3 cellular contexts compared by ENCODE assay signal in genomic region chr9:93808115-93809029, GRCh38.
TF ChIP-seq lines count a peak whose summit lies in the region.

No MANE protein-coding gene starts in this region.

TF ChIP-seq in SK-N-SH, 30 proteins besides CTCF, POLR2A, EP300 and RAD21 (continued from another document):
- no peak for TF ChIP-seq PBX3 (IDR thresholded peaks at IDR 0.05)
- no peak for TF ChIP-seq IRF3 (IDR thresholded peaks at IDR 0.05; ENCODE audit: low read depth, low read length)
- TF ChIP-seq TAF1 (IDR thresholded peaks at IDR 0.05; ENCODE audit: borderline replicate concordance, low read depth, low read length), result no peak
- TF ChIP-seq CHD2 (IDR thresholded peaks at IDR 0.05; ENCODE audit: low read length, partially characterized antibody), result no peak
- no peak for TF ChIP-seq FOXM1 (IDR thresholded peaks at IDR 0.05; ENCODE audit: low read depth)
- no peak for TF ChIP-seq RXRA (IDR thresholded peaks at IDR 0.05; ENCODE audit: borderline replicate concordance, low read depth)
- TF ChIP-seq NFIC (IDR thresholded peaks at IDR 0.05; ENCODE audit: borderline replicate concordance), result no peak

TF ChIP-seq in SK-N-SH treated with all-trans-retinoic acid at 6 μM for 48 hours, 23 proteins besides CTCF, POLR2A, EP300 and RAD21 (continued from another document):
- TF ChIP-seq TSHZ2 (CRISPR knock-in tag; IDR thresholded peaks at IDR 0.05), result no peak
- TF ChIP-seq CSDC2 (CRISPR knock-in tag; IDR thresholded peaks at IDR 0.05), result no peak
- TF ChIP-seq ZFP3 (CRISPR knock-in tag; IDR thresholded peaks at IDR 0.05), result no peak
- TF ChIP-seq, protein P1, sequence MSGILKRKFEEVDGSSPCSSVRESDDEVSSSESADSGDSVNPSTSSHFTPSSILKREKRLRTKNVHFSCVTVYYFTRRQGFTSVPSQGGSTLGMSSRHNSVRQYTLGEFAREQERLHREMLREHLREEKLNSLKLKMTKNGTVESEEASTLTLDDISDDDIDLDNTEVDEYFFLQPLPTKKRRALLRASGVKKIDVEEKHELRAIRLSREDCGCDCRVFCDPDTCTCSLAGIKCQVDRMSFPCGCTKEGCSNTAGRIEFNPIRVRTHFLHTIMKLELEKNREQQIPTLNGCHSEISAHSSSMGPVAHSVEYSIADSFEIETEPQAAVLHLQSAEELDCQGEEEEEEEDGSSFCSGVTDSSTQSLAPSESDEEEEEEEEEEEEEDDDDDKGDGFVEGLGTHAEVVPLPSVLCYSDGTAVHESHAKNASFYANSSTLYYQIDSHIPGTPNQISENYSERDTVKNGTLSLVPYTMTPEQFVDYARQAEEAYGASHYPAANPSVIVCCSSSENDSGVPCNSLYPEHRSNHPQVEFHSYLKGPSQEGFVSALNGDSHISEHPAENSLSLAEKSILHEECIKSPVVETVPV (CRISPR knock-in tag; IDR thresholded peaks at IDR 0.05), result no peak
- no peak for TF ChIP-seq ZNF565 (CRISPR knock-in tag; conservative IDR thresholded peaks at IDR 0.05; ENCODE audit: low read depth)
- no peak for TF ChIP-seq ZFP30 (CRISPR knock-in tag; IDR thresholded peaks at IDR 0.05)
- no peak for TF ChIP-seq ZC3H10 (CRISPR knock-in tag; IDR thresholded peaks at IDR 0.05)
- no peak for TF ChIP-seq OSR1 (CRISPR knock-in tag; IDR thresholded peaks at IDR 0.05)
TF ChIP-seq in SK-N-SH treated with all-trans-retinoic acid at 6 μM for 48 hours: peak in this region for 0.

TF ChIP-seq in K562, 482 proteins besides CTCF, POLR2A, EP300 and RAD21 (continued from another document and continues in another):
- TF ChIP-seq, protein P2, sequence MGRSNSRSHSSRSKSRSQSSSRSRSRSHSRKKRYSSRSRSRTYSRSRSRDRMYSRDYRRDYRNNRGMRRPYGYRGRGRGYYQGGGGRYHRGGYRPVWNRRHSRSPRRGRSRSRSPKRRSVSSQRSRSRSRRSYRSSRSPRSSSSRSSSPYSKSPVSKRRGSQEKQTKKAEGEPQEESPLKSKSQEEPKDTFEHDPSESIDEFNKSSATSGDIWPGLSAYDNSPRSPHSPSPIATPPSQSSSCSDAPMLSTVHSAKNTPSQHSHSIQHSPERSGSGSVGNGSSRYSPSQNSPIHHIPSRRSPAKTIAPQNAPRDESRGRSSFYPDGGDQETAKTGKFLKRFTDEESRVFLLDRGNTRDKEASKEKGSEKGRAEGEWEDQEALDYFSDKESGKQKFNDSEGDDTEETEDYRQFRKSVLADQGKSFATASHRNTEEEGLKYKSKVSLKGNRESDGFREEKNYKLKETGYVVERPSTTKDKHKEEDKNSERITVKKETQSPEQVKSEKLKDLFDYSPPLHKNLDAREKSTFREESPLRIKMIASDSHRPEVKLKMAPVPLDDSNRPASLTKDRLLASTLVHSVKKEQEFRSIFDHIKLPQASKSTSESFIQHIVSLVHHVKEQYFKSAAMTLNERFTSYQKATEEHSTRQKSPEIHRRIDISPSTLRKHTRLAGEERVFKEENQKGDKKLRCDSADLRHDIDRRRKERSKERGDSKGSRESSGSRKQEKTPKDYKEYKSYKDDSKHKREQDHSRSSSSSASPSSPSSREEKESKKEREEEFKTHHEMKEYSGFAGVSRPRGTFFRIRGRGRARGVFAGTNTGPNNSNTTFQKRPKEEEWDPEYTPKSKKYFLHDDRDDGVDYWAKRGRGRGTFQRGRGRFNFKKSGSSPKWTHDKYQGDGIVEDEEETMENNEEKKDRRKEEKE (IDR thresholded peaks at IDR 0.05; ENCODE audit: borderline replicate concordance in 1 of 2, control insufficient read depth in 1 of 2, low read depth in 2 of 2, low read length in 1 of 2), result no peak
- TF ChIP-seq HDAC8 (tag; IDR thresholded peaks at IDR 0.05) (no peak), NCOA1 (IDR thresholded peaks at IDR 0.05; ENCODE audit: low read depth) (peak; percentile 67; the same call in 1 of the 2 replicates), TEAD2 (tag; IDR thresholded peaks at IDR 0.05) (no peak), HCFC1 (IDR thresholded peaks at IDR 0.05; ENCODE audit: low read depth, low read length) (no peak), NCOR1 (IDR thresholded peaks at IDR 0.05) (peak; percentile 83), KDM1A (IDR thresholded peaks at IDR 0.05) (0 out of 4 replicates have a peak, but pooled peaks of 1 of the 2 experiments have one; percentile 46), ZKSCAN1 (IDR thresholded peaks at IDR 0.05; ENCODE audit: low read depth, low read length) (no peak), ASH1L (IDR thresholded peaks at IDR 0.05; ENCODE audit: borderline replicate concordance, low read depth, partially characterized antibody) (no peak), ZNF444 (CRISPR knock-in tag; IDR thresholded peaks at IDR 0.05) (no peak), CBFA2T2 (conservative IDR thresholded peaks at IDR 0.05) (peak; percentile 65), RFX1 (IDR thresholded peaks at IDR 0.05) (peak; percentile 67; the same call in 1 of the 2 replicates), ZNF324 (CRISPR knock-in tag; IDR thresholded peaks at IDR 0.05) (no peak), LARP7 (IDR thresholded peaks at IDR 0.05) (no peak), MBD1 (CRISPR knock-in tag; IDR thresholded peaks at IDR 0.05) (no peak), STAT5A (IDR thresholded peaks at IDR 0.05; ENCODE audit: borderline replicate concordance, low read length) (peak; percentile 79), NR2C1 (IDR thresholded peaks at IDR 0.05) (no peak), NR2C1 (tag; IDR thresholded peaks at IDR 0.05) (no peak), GABPB2 (CRISPR knock-in tag; conservative IDR thresholded peaks at IDR 0.05) (no peak), ARNT (IDR thresholded peaks at IDR 0.05) (no peak), FOS (IDR thresholded peaks at IDR 0.05; ENCODE audit: extremely low read depth, insufficient read length) (no peak), PRPF4 (IDR thresholded peaks at IDR 0.05; ENCODE audit: insufficient read depth, low read depth, low read length, poor library complexity, severe bottlenecking) (no peak), PCBP1 (IDR thresholded peaks at IDR 0.05; ENCODE audit: low read depth, low read length, poor library complexity, severe bottlenecking) (no peak), EP400 (IDR thresholded peaks at IDR 0.05) (no peak), LCOR (CRISPR knock-in tag; IDR thresholded peaks at IDR 0.05) (no peak), CGGBP1 (CRISPR knock-in tag; IDR thresholded peaks at IDR 0.05) (no peak), NFE2 (IDR thresholded peaks at IDR 0.05; ENCODE audit: low read depth) (no peak), MEF2D (tag; conservative IDR thresholded peaks at IDR 0.05; ENCODE audit: low read depth) (no peak), CTBP1 (IDR thresholded peaks at IDR 0.05; ENCODE audit: borderline replicate concordance) (no peak), SP1 (CRISPR knock-in tag; IDR thresholded peaks at IDR 0.05) (no peak), ZNF57 (CRISPR knock-in tag; IDR thresholded peaks at IDR 0.05) (no peak), STAG1 (CRISPR knock-in tag; IDR thresholded peaks at IDR 0.05; ENCODE audit: borderline replicate concordance) (no peak), ELK1 (CRISPR knock-in tag; IDR thresholded peaks at IDR 0.05) (no peak), ZNF280B (CRISPR knock-in tag; IDR thresholded peaks at IDR 0.05) (no peak), DMBX1 (CRISPR knock-in tag; IDR thresholded peaks at IDR 0.05; ENCODE audit: borderline replicate concordance) (no peak), NFATC3 (IDR thresholded peaks at IDR 0.05) (no peak), SAP30 (IDR thresholded peaks at IDR 0.05; ENCODE audit: borderline replicate concordance, insufficient read depth, low read depth, low read length, poor library complexity, severe bottlenecking) (no peak), WHSC1 (IDR thresholded peaks at IDR 0.05; ENCODE audit: low read length) (no peak), ZNF717 (CRISPR knock-in tag; IDR thresholded peaks at IDR 0.05) (no peak), ZFPM2 (CRISPR knock-in tag; IDR thresholded peaks at IDR 0.05) (no peak), ZNF830 (CRISPR knock-in tag; IDR thresholded peaks at IDR 0.05) (no peak), GTF2E2 (tag; IDR thresholded peaks at IDR 0.05) (no peak), ZNF561 (CRISPR knock-in tag; conservative IDR thresholded peaks at IDR 0.05) (no peak), ZNF311 (CRISPR knock-in tag; IDR thresholded peaks at IDR 0.05) (no peak), SIX5 (IDR thresholded peaks at IDR 0.05; ENCODE audit: borderline replicate concordance in 1 of 2, insufficient read depth in 1 of 2, low read depth in 1 of 2, low read length in 2 of 2) (no peak), FOXA1 (IDR thresholded peaks at IDR 0.05; ENCODE audit: borderline replicate concordance) (no peak), CXXC5 (CRISPR knock-in tag; IDR thresholded peaks at IDR 0.05) (no peak), BMI1 (IDR thresholded peaks at IDR 0.05; ENCODE audit: low read length) (no peak), ATF1 (CRISPR knock-in tag; IDR thresholded peaks at IDR 0.05) (no peak), ATF1 (tag; IDR thresholded peaks at IDR 0.05) (no peak)
- TF ChIP-seq, protein P3, sequence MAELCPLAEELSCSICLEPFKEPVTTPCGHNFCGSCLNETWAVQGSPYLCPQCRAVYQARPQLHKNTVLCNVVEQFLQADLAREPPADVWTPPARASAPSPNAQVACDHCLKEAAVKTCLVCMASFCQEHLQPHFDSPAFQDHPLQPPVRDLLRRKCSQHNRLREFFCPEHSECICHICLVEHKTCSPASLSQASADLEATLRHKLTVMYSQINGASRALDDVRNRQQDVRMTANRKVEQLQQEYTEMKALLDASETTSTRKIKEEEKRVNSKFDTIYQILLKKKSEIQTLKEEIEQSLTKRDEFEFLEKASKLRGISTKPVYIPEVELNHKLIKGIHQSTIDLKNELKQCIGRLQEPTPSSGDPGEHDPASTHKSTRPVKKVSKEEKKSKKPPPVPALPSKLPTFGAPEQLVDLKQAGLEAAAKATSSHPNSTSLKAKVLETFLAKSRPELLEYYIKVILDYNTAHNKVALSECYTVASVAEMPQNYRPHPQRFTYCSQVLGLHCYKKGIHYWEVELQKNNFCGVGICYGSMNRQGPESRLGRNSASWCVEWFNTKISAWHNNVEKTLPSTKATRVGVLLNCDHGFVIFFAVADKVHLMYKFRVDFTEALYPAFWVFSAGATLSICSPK (IDR thresholded peaks at IDR 0.05; ENCODE audit: borderline replicate concordance), result no peak
- TF ChIP-seq, protein P4, sequence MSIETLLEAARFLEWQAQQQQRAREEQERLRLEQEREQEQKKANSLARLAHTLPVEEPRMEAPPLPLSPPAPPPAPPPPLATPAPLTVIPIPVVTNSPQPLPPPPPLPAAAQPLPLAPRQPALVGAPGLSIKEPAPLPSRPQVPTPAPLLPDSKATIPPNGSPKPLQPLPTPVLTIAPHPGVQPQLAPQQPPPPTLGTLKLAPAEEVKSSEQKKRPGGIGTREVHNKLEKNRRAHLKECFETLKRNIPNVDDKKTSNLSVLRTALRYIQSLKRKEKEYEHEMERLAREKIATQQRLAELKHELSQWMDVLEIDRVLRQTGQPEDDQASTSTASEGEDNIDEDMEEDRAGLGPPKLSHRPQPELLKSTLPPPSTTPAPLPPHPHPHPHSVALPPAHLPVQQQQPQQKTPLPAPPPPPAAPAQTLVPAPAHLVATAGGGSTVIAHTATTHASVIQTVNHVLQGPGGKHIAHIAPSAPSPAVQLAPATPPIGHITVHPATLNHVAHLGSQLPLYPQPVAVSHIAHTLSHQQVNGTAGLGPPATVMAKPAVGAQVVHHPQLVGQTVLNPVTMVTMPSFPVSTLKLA (conservative IDR thresholded peaks at IDR 0.05), result peak in 1 of 2 experiments; percentile 40; a peak in 1 of 4 replicates
- TF ChIP-seq, protein P5, sequence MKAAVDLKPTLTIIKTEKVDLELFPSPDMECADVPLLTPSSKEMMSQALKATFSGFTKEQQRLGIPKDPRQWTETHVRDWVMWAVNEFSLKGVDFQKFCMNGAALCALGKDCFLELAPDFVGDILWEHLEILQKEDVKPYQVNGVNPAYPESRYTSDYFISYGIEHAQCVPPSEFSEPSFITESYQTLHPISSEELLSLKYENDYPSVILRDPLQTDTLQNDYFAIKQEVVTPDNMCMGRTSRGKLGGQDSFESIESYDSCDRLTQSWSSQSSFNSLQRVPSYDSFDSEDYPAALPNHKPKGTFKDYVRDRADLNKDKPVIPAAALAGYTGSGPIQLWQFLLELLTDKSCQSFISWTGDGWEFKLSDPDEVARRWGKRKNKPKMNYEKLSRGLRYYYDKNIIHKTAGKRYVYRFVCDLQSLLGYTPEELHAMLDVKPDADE (conservative IDR thresholded peaks at IDR 0.05; ENCODE audit: control insufficient read depth, low read depth, low read length), result no peak
- TF ChIP-seq, protein P6, sequence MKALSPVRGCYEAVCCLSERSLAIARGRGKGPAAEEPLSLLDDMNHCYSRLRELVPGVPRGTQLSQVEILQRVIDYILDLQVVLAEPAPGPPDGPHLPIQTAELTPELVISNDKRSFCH (CRISPR knock-in tag; IDR thresholded peaks at IDR 0.05), result no peak
- TF ChIP-seq, protein P6 (tag; IDR thresholded peaks at IDR 0.05), result no peak
